Comparison of ENCODE assay signal across 13 cellular contexts in the genomic region with DNA sequence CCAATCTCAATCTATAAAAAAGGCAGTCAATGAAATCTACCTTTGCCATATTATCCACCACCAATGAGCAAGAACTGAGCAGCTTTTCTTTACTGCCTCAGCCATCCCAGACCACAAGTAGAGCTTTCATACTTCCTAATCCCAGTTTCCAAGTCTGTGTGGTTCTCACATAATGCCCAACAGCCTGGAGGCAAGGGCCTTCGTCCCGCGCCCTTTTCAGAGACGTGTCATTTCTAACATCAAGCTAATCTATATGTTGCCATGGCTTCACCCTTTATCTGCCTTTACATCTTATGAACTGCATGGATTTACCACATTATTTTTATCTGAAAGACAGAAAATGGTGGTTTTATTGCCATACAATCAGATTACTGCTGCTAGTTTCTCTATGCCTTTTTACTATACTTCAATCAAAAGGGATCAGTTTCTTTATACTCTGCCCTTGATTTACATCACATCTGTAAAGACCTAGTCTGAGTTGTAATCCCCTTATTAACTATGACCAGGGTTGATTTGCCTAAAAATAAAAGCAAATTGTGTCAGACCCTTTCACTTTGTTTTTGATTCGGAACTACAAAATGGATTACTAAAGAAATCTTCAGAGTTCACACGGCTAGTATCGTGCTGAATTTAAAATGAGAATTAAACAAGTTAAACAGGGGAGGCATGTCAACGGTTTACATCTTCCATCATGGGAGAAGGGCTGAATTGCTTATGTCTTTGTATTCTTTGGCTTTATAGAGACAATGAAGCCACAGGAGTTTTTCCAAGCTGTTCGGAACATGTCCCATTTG. TPM values are rescaled to one million over a fixed set of nuclear protein-coding genes. Genes with fewer than 3 reads are reported as not detected.
DNase-seq lines count a peak whose midpoint lies in the region; ATAC-seq and TF ChIP-seq lines count a peak whose summit lies in the region.
"Had no signal": no experiment of that assay in that cellular context is flagged by ENCODE, and none has a peak within 500 bp of the region (broad histone marks: within the 10 kb centered on the region; RNA-seq: fewer than 3 reads in every experiment).

No MANE protein-coding gene starts in this region.

- H3K9me3 ChIP-seq in HUES48 (ENCODE audit: control insufficient read depth, insufficient read depth, low read length) (no peaks in the 10 kb centered on the region), iPS-20b (ENCODE audit: insufficient read depth, low read depth, low read length) (no peaks in the 10 kb centered on the region), stomach smooth muscle (ENCODE audit: control insufficient read depth in 2 of 2, low read length in 2 of 2) (no peaks in the 10 kb centered on the region)

- H3K4me1 ChIP-seq in HUES48 (ENCODE audit: control insufficient read depth, insufficient read depth, low read length), result peaks cover 83% of the 10 kb centered on the region
- H3K4me1 ChIP-seq in iPS-20b (ENCODE audit: insufficient read depth, low read length), result peaks cover 71% of the 10 kb centered on the region
- H3K4me1 ChIP-seq in stomach smooth muscle (ENCODE audit: control insufficient read depth, insufficient read depth, low read length), result peaks cover 19% of the 10 kb centered on the region

- peaks cover 59% of the 10 kb centered on the region for H3K27me3 ChIP-seq in HUES48 (ENCODE audit: control insufficient read depth, insufficient read depth, low read length)
- peaks cover 57% of the 10 kb centered on the region for H3K27me3 ChIP-seq in iPS-20b (ENCODE audit: insufficient read depth, low read length)
- no peaks in the 10 kb centered on the region for H3K27me3 ChIP-seq in stomach smooth muscle (ENCODE audit: control insufficient read depth in 1 of 2, insufficient read depth in 2 of 2, low read length in 2 of 2)

- DNase-seq in astrocyte of the cerebellum (ENCODE audit: low read depth), result no peak
- DNase-seq in A172 (ENCODE audit: low spot score), result no peak
- DNase-seq in cerebellum (ENCODE audit: low spot score), result no peak
- DNase-seq: activated gamma-delta T cell, GF-D8, kidney, NCI-H2081 treated with DMSO at 0.1 percent for 48 hours had no signal

- H3K4me3 ChIP-seq in HUES48 (ENCODE audit: low read depth, low read length) (peak overlapping the region; percentile 39; the same call in 1 of the 2 replicates), astrocyte of the cerebellum (ENCODE audit: low read depth, low read length) (peak overlapping the region; percentile 5), iPS-20b (ENCODE audit: low read length) (peak overlapping the region; percentile 75), stomach smooth muscle (ENCODE audit: low read length in 2 of 2) (peak overlapping the region; percentile 42 to 87)

- H3K27ac ChIP-seq in HUES48 (ENCODE audit: low read depth, low read length) (peak overlapping the region; percentile 70), iPS-20b (ENCODE audit: low read length) (no peak overlapping the region), stomach smooth muscle (ENCODE audit: low read length) (peak overlapping the region; percentile 89)
- H3K27ac ChIP-seq: C4-2B had no signal

- in situ Hi-C loops in astrocyte of the cerebellum (cut with HindIII; ENCODE audit: low sequenced_read_pairs), result loop anchor here (10.0 kb wide), 1 partner anchor 1765 kb away; no protein-coding TSS in a partner anchor

- no peak for TF ChIP-seq CTCF in astrocyte of the cerebellum (IDR thresholded peaks at IDR 0.05; ENCODE audit: low read depth, low read length, missing control alignments)

- ATAC-seq in GM19452 (IDR thresholded peaks at IDR 0.05; ENCODE audit: unreplicated experiment) (no peak), GM21723 (IDR thresholded peaks at IDR 0.05; ENCODE audit: unreplicated experiment) (no peak)

- H3K36me3 ChIP-seq in HUES48 (ENCODE audit: control insufficient read depth, insufficient read depth, low read length) (no peaks in the 10 kb centered on the region), iPS-20b (ENCODE audit: insufficient read depth, low read depth, low read length) (no peaks in the 10 kb centered on the region), stomach smooth muscle (ENCODE audit: control insufficient read depth in 2 of 2, insufficient read depth in 2 of 2, low read length in 2 of 2) (no peaks in the 10 kb centered on the region)

- H3K9ac ChIP-seq in HUES48 (ENCODE audit: low read depth, low read length) (no peak overlapping the region), iPS-20b (ENCODE audit: low read depth, low read length) (peak overlapping the region; percentile 1; the same call in 1 of the 2 replicates), stomach smooth muscle (ENCODE audit: low read length in 2 of 2) (peak overlapping the region; percentile 46 to 55)

RNA-seq across cellular contexts. Expression of a gene that starts 5.8 kb away (rescaled TPM):
- total RNA-seq in A172 (2014; rRNA removed; shearing (Covaris generic)), result 7.8 and 8.1 TPM in 2 replicates
- 26.0 TPM for total RNA-seq in cerebellum

RNA-seq across cellular contexts. Expression of a gene that starts 38.3 kb away (rescaled TPM):
- 35.9 and 41.8 TPM in 2 replicates for total RNA-seq in A172 (2014; rRNA removed; shearing (Covaris generic))
- 143 TPM for total RNA-seq in cerebellum

Comparison
In these comparisons a context has a peak if more than half of its experiments do, and no peak if none do; other contexts are left out.
1. H3K4me3 ChIP-seq: peak in every context shown above with its lines; median percentile 75 in iPS-20b; 64 in stomach smooth muscle; 39 in HUES48; 5 in astrocyte of the cerebellum.